Comparison of ENCODE assay signal across 36 cellular contexts in the genomic region with DNA sequence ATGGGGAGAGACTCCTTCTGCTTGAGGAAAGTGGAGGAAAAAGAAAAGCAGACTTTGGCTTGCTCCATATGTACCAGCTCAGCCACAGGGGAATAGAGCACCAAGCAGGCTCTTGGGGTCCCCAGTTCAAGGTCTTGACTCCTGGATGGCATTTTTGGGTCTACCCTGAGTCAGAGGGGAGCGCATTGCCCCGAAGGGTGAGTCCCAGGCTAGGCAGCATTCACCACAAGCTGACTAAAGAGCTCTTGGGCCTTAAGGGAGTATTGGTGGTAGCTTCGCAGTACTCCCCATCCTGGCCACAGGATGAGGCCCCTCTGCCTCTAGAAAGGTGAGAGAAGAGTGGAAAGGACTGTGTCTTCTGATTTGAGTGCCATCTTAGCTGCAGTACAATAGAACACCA. TPM values are rescaled to one million over a fixed set of nuclear protein-coding genes. Genes with fewer than 3 reads are reported as not detected.
"Had no signal": no experiment of that assay in that cellular context is flagged by ENCODE, and none has a peak within 500 bp of the region (broad histone marks: within the 10 kb centered on the region; RNA-seq: fewer than 3 reads in every experiment).

No MANE protein-coding gene starts in this region.

- H3K4me2 ChIP-seq: KMS-11 had no signal

- H3K27me3 ChIP-seq: MG63 had no signal

- H3K9me3 ChIP-seq: MG63 had no signal

- H3K36me3 ChIP-seq: MG63 had no signal

- H3K27ac ChIP-seq: KMS-11 had no signal

- DNase-seq: Karpas-422, Kasumi-1, KG1, MG63, MV-4-11, NCI-H1048, NCI-H1092, NCI-H1092 treated with DMSO at 0.1 percent for 48 hours, NCI-H1105, NCI-H1105 treated with DMSO at 0.1 percent for 48 hours, NCI-H1417, NCI-H1417 treated with DMSO at 0.1 percent for 48 hours, NCI-H1436, NCI-H1436 treated with DMSO at 0.1 percent for 48 hours, NCI-H146, NCI-H1694, NCI-H1694 treated with DMSO at 0.1 percent for 48 hours, NCI-H187, NCI-H187 treated with DMSO at 0.1 percent for 48 hours, NCI-H1930, NCI-H2029, NCI-H2029 treated with DMSO at 0.1 percent for 48 hours, NCI-H2081, NCI-H2081 treated with DMSO at 0.1 percent for 48 hours, NCI-H2107, NCI-H2171, NCI-H2171 treated with DMSO at 0.1 percent for 48 hours, NCI-H2227 treated with DMSO at 0.1 percent for 48 hours, NCI-H226, NCI-H345, NCI-H446, NCI-H446 treated with DMSO at 0.1 percent for 48 hours, NCI-H510A had no signal

- H3K4me3 ChIP-seq: MG63 had no signal

- H3K9ac ChIP-seq: KMS-11 had no signal

RNA-seq across cellular contexts. Expression of gene UNC79, which starts 19.8 kb away (rescaled TPM):
- total RNA-seq: LHCN-M2, M059J had no signal
